ENCODE assay signal across 8 cellular contexts in genomic region chr3:180036092-180036677, GRCh38. TPM values are rescaled to one million over a fixed set of nuclear protein-coding genes. Genes with fewer than 3 reads are reported as not detected.
DNase-seq lines count a peak whose midpoint lies in the region; ATAC-seq and TF ChIP-seq lines count a peak whose summit lies in the region.

No MANE protein-coding gene starts in this region.

- no peak overlapping the region for H2BK12ac ChIP-seq in H9 (ENCODE audit: insufficient read length, low read depth, low read length)

- H3K4me3 Mint-ChIP-seq in H9, result peak overlapping the region; percentile 75 to 99

- H2AK5ac ChIP-seq in H9 (ENCODE audit: insufficient read length, low read length), result no peak overlapping the region

- TF ChIP-seq CTCF in H9 (conservative IDR thresholded peaks at IDR 0.05) (no peak), upper lobe of right lung (IDR thresholded peaks at IDR 0.05) (no peak)

- H2AFZ ChIP-seq in H9 (ENCODE audit: low read length), result no peak overlapping the region

- WGBS in H9 (ENCODE audit: extremely low coverage, insufficient read length, low lambda C conversion rate), result no CpG with 5 or more reads among the region's 16 CpGs

- no peak overlapping the region; the same call in 1 of the 2 replicates for H3K14ac ChIP-seq in H9 (ENCODE audit: insufficient read depth, low read length)

- no peak overlapping the region for H2BK15ac ChIP-seq in H9 (ENCODE audit: low read depth, low read length)

- H3K27me3 Mint-ChIP-seq in H9 (ENCODE audit: low read depth), result peaks cover 48% of the 10 kb centered on the region

- H4K5ac ChIP-seq in H9 (ENCODE audit: insufficient read length, low read depth, low read length), result no peak overlapping the region

- H3K4me1 ChIP-seq in H9 (ENCODE audit: insufficient read depth, low read length) (peaks cover 4% of the 10 kb centered on the region; the same call in 1 of the 2 replicates), endocrine pancreas (ENCODE audit: control insufficient read depth, insufficient read depth, low read length) (no peaks in the 10 kb centered on the region), upper lobe of right lung (no peaks in the 10 kb centered on the region)

- H3K36me3 ChIP-seq in endocrine pancreas (ENCODE audit: control insufficient read depth, insufficient read depth, low read length) (no peaks in the 10 kb centered on the region), upper lobe of right lung (no peaks in the 10 kb centered on the region)

- no peak overlapping the region for H3K56ac ChIP-seq in H9 (ENCODE audit: insufficient read length, low read depth, low read length)

- H2BK5ac ChIP-seq in H9 (ENCODE audit: insufficient read length, low read length), result no peak overlapping the region

- no peak overlapping the region for H3K18ac ChIP-seq in H9 (ENCODE audit: insufficient read length, low read depth, low read length)

- no peak overlapping the region for H3K4ac ChIP-seq in H9 (ENCODE audit: low read depth, low read length)

- H3K23me2 ChIP-seq in H9 (ENCODE audit: insufficient read length, low read depth, low read length, poor library complexity, severe bottlenecking), result peaks cover 8% of the 10 kb centered on the region

- no peaks in the 10 kb centered on the region for H3K36me3 Mint-ChIP-seq in H9 (ENCODE audit: insufficient read depth in 1 of 3, low read depth in 3 of 3)

- H3K9ac ChIP-seq in H9 (ENCODE audit: extremely low read depth, insufficient read length, low read length) (peak overlapping the region; percentile 7), endocrine pancreas (ENCODE audit: control insufficient read depth, insufficient read depth, low read length) (no peak overlapping the region)

- H2BK120ac ChIP-seq in H9 (ENCODE audit: low read depth, low read length, poor library complexity, severe bottlenecking), result no peak overlapping the region

- no peaks in the 10 kb centered on the region for H3K9me3 ChIP-seq in H9 (ENCODE audit: control insufficient read depth, low read depth, low read length)
- H3K9me3 ChIP-seq in endocrine pancreas (ENCODE audit: control insufficient read depth, low read length), result no peaks in the 10 kb centered on the region
- H3K9me3 ChIP-seq in upper lobe of right lung, result no peaks in the 10 kb centered on the region

- peak overlapping the region; percentile 61 for H3K4me2 ChIP-seq in H9 (ENCODE audit: insufficient read depth, insufficient read length, low read length)

- H4K8ac ChIP-seq in H9 (replicated peaks; ENCODE audit: insufficient read length, low read depth, low read length), result no peak overlapping the region

- H3K27ac ChIP-seq in H9 (ENCODE audit: insufficient read length, low read depth, low read length) (peak overlapping the region; percentile 1), upper lobe of right lung (no peak overlapping the region)

- H2BK20ac ChIP-seq in H9 (ENCODE audit: low read depth, low read length, poor library complexity, severe bottlenecking), result no peak overlapping the region

- no peaks in the 10 kb centered on the region for H3K9me3 Mint-ChIP-seq in H9

- H3K4me1 Mint-ChIP-seq in H9, result peaks cover 28 to 37% of the 10 kb centered on the region in 2 experiments

- no peak overlapping the region for H3K23ac ChIP-seq in H9 (ENCODE audit: insufficient read length, low read depth, low read length)

- DNase-seq in NCI-H2227 (lab: John Stamatoyannopoulos, UW; ENCODE audit: unreplicated experiment) (peak; percentile 38), NCI-H2227 treated with DMSO at 0.1 percent for 48 hours (lab: John Stamatoyannopoulos, UW) (no peak), H9 (no peak), NCI-H146 treated with DMSO at 0.1 percent for 48 hours (lab: John Stamatoyannopoulos, UW; ENCODE audit: unreplicated experiment) (peak; percentile 81), upper lobe of right lung (no peak), NAMALWA (ENCODE audit: low spot score) (no peak)
- DNase-seq in activated CD4-positive, CD25-positive, alpha-beta regulatory T cell treated with anti-CD3 and anti-CD28 coated beads, Interleukin-2, amount 50 U/mL, for 72 hours, result no peak

- H3K4me3 ChIP-seq in endocrine pancreas (ENCODE audit: control insufficient read depth, insufficient read depth, low read length) (peak overlapping the region; percentile 47), upper lobe of right lung (peak overlapping the region; percentile 14)

- H3K79me2 ChIP-seq in H9 (ENCODE audit: insufficient read depth, low read length), result no peaks in the 10 kb centered on the region

- ATAC-seq in upper lobe of right lung, result no peak

- H3K79me1 ChIP-seq in H9 (ENCODE audit: insufficient read depth, low read depth, low read length, poor library complexity, severe bottlenecking), result no peaks in the 10 kb centered on the region

- no peaks in the 10 kb centered on the region for H4K20me1 ChIP-seq in H9 (ENCODE audit: control insufficient read depth, insufficient read depth, insufficient read length)

- no peaks in the 10 kb centered on the region for H3K27me3 ChIP-seq in H9 (ENCODE audit: insufficient read depth, low read length)
- peaks cover 2% of the 10 kb centered on the region for H3K27me3 ChIP-seq in endocrine pancreas (ENCODE audit: control insufficient read depth, insufficient read depth, low read length)
- peaks cover 36% of the 10 kb centered on the region for H3K27me3 ChIP-seq in upper lobe of right lung

- intact Hi-C loops in upper lobe of right lung (cut with DNase I), result no loop called here

- no peak overlapping the region for H4K91ac ChIP-seq in H9 (ENCODE audit: insufficient read length, low read depth, low read length)

- H3K27ac Mint-ChIP-seq in H9, result peak overlapping the region; percentile 42 to 96 (median 96); a peak in 6 of 7 replicates

- H3T11ph ChIP-seq in H9 (ENCODE audit: low read length), result no peak overlapping the region

RNA-seq across cellular contexts. Expression of gene PEX5L, which starts 0.6 kb away (rescaled TPM):
- total RNA-seq in H9 (2021) (0.85 and 1.4 TPM in 2 replicates), upper lobe of right lung (0.78 TPM)

Comparison
In these comparisons a context has a peak if more than half of its experiments do, and no peak if none do; other contexts are left out.
1. DNase-seq: peak in NCI-H2227 (single experiment) and NCI-H146 treated with DMSO at 0.1 percent for 48 hours (single experiment); none in NCI-H2227 treated with DMSO at 0.1 percent for 48 hours (single experiment), H9 (single experiment), upper lobe of right lung (single experiment), activated CD4-positive, CD25-positive, alpha-beta regulatory T cell treated with anti-CD3 and anti-CD28 coated beads, Interleukin-2, amount 50 U/mL, for 72 hours (single experiment) and NAMALWA (single experiment).